Comparison of ENCODE assay signal across 13 cellular contexts in genomic region chr1:235841938-235842545, GRCh38. TPM values are rescaled to one million over a fixed set of nuclear protein-coding genes. Genes with fewer than 3 reads are reported as not detected.
A peak's percentile ranks its signal among the peaks of the same experiment; 100 is the strongest.
DNase-seq lines count a peak whose midpoint lies in the region; ATAC-seq and TF ChIP-seq lines count a peak whose summit lies in the region.
"Had no signal": no experiment of that assay in that cellular context is flagged by ENCODE, and none has a peak within 500 bp of the region (broad histone marks: within the 10 kb centered on the region; RNA-seq: fewer than 3 reads in every experiment).

No MANE protein-coding gene starts in this region.

- no TSS peak for BruUV-seq in Panc1 (replicated peaks; lab: Mats Ljungman, UMichigan)

- H3K27me3 Mint-ChIP-seq in activated CD8-positive, alpha-beta memory T cell treated with anti-CD3 and anti-CD28 coated beads, Interleukin-2, amount 10 ng/mL, durations not matched to agents 7 days and 5 days, result no peaks in the 10 kb centered on the region
- H3K27me3 Mint-ChIP-seq: naive thymus-derived CD4-positive, alpha-beta T cell had no signal

- H3K4me1 ChIP-seq in Panc1 (ENCODE audit: control insufficient read depth, insufficient read depth, low read length), result peaks cover 39% of the 10 kb centered on the region

- POLR2A ChIA-PET in Panc1 (lab: Charles Lee), result no interaction called here

- no peaks in the 10 kb centered on the region for H3K9me3 ChIP-seq in Panc1 (ENCODE audit: control insufficient read depth, insufficient read depth, low read depth, low read length)

- in situ Hi-C loops in Panc1 (cut with HindIII; ENCODE audit: low pct_unique_long_range_greater_than_20kb, low sequenced_read_pairs), result no loop called here

- H3K27ac Mint-ChIP-seq in activated CD8-positive, alpha-beta memory T cell treated with anti-CD3 and anti-CD28 coated beads, Interleukin-2, amount 10 ng/mL, durations not matched to agents 7 days and 5 days, result no peak overlapping the region

- intact Hi-C loops in Panc1 (cut with micrococcal nuclease; ENCODE audit: unreplicated experiment), result no loop called here

- peak; percentile 49 for DNase-seq in CD1c-positive myeloid dendritic cell (ENCODE audit: extremely low spot score)
- DNase-seq in Panc1 (ENCODE audit: low read depth, low spot score), result no peak
- no peak for DNase-seq in amniotic stem cell (lab: John Stamatoyannopoulos, UW)
- no peak for DNase-seq in activated CD8-positive, alpha-beta memory T cell treated with anti-CD3 and anti-CD28 coated beads, Interleukin-2, amount 10 ng/mL, durations not matched to agents 7 days and 5 days
- DNase-seq in NCI-H345 treated with DMSO at 0.1 percent for 48 hours (lab: John Stamatoyannopoulos, UW; ENCODE audit: unreplicated experiment), result no peak
- DNase-seq in HUDEP-2 (lab: John Stamatoyannopoulos, UW; ENCODE audit: unreplicated experiment in 76 of 76), result no peak
- DNase-seq: activated CD4-positive, alpha-beta T cell treated with anti-CD3 and anti-CD28 coated beads, Interleukin-2, amount 50 U/mL, for 48 hours; naive thymus-derived CD4-positive, alpha-beta T cell; PC-3; stimulated activated CD4-positive, alpha-beta T cell treated with anti-CD3 and anti-CD28 coated beads, Interleukin-4, amount 100 ng/mL, for 24 hours had no signal

- TF ChIP-seq CTCF in Panc1 (IDR thresholded peaks at IDR 0.05), result no peak

- H3K27me3 ChIP-seq in Panc1 (ENCODE audit: control insufficient read depth, insufficient read depth, low read length), result no peaks in the 10 kb centered on the region

- H3K4me3 ChIP-seq in Panc1 (ENCODE audit: low read depth in 2 of 2, low read length in 2 of 2), result no peak overlapping the region

- H3K9me3 Mint-ChIP-seq in activated CD8-positive, alpha-beta memory T cell treated with anti-CD3 and anti-CD28 coated beads, Interleukin-2, amount 10 ng/mL, durations not matched to agents 7 days and 5 days (ENCODE audit: low read depth), result peaks cover 2% of the 10 kb centered on the region

- peak; percentile 74 for ATAC-seq in GM19043 (IDR thresholded peaks at IDR 0.05; ENCODE audit: low read depth, unreplicated experiment)
- peak; percentile 72 for ATAC-seq in HG02884 (IDR thresholded peaks at IDR 0.05; ENCODE audit: unreplicated experiment)
- ATAC-seq in Panc1, result no peak
- no peak for ATAC-seq in activated CD8-positive, alpha-beta memory T cell treated with anti-CD3 and anti-CD28 coated beads, Interleukin-2, amount 10 ng/mL, durations not matched to agents 7 days and 5 days
- ATAC-seq: naive thymus-derived CD4-positive, alpha-beta T cell; PC-3 had no signal

- peak overlapping the region; percentile 30; the same call in 1 of the 2 replicates for H3K27ac ChIP-seq in Panc1 (ENCODE audit: low read length)
- H3K27ac ChIP-seq: C4-2B had no signal

- CTCF ChIA-PET in Panc1 (lab: Charles Lee), result interaction anchor here (1.2 to 1.7 kb wide), 2 partner anchors 24 to 130 kb away, joined by 3 to 14 read pairs; no protein-coding TSS in a partner anchor
- CTCF ChIA-PET in activated CD8-positive, alpha-beta memory T cell treated with anti-CD3 and anti-CD28 coated beads, Interleukin-2, amount 10 ng/mL, durations not matched to agents 7 days and 5 days (lab: Charles Lee), result interaction anchor here (0.6 to 3.3 kb wide), 9 partner anchors 10 to 861 kb away, joined by 3 to 21 read pairs (median 4); partner anchors contain the start of gene LYST

- no peaks in the 10 kb centered on the region for H3K36me3 ChIP-seq in Panc1 (ENCODE audit: control insufficient read depth, insufficient read depth, low read length)

- peaks cover 18% of the 10 kb centered on the region for H3K36me3 Mint-ChIP-seq in activated CD8-positive, alpha-beta memory T cell treated with anti-CD3 and anti-CD28 coated beads, Interleukin-2, amount 10 ng/mL, durations not matched to agents 7 days and 5 days

- H3K4me1 Mint-ChIP-seq in activated CD8-positive, alpha-beta memory T cell treated with anti-CD3 and anti-CD28 coated beads, Interleukin-2, amount 10 ng/mL, durations not matched to agents 7 days and 5 days, result peaks cover 43% of the 10 kb centered on the region

- H3K4me3 Mint-ChIP-seq in activated CD8-positive, alpha-beta memory T cell treated with anti-CD3 and anti-CD28 coated beads, Interleukin-2, amount 10 ng/mL, durations not matched to agents 7 days and 5 days, result no peak overlapping the region
- H3K4me3 Mint-ChIP-seq: naive thymus-derived CD4-positive, alpha-beta T cell had no signal

RNA-seq across cellular contexts. Expression of gene LYST, which starts 24.7 kb away (rescaled TPM):
- total RNA-seq in Panc1 (2021; ENCODE audit: unreplicated experiment), result 75.2 TPM
- polyA plus RNA-seq in Panc1 (2012; ENCODE audit: insufficient read length), result 19.4 TPM
- 100 to 1,000 TPM in 1 of 2 experiments, 10 to 100 TPM in 1; 64.9 to 131 TPM for total RNA-seq in activated CD8-positive, alpha-beta memory T cell treated with anti-CD3 and anti-CD28 coated beads, Interleukin-2, amount 10 ng/mL, durations not matched to agents 7 days and 5 days

Comparison
In these comparisons a context has a peak if more than half of its experiments do, and no peak if none do; other contexts are left out.
1. ATAC-seq: peak in GM19043 (single experiment) and HG02884 (single experiment); none in Panc1 (single experiment) and activated CD8-positive, alpha-beta memory T cell treated with anti-CD3 and anti-CD28 coated beads, Interleukin-2, amount 10 ng/mL, durations not matched to agents 7 days and 5 days (single experiment).